25 cellular contexts compared by ENCODE assay signal in genomic region chr13:57843555-57843954, GRCh38.
"Had no signal": no experiment of that assay in that cellular context is flagged by ENCODE, and none has a peak within 500 bp of the region (broad histone marks: within the 10 kb centered on the region; RNA-seq: fewer than 3 reads in every experiment).

No MANE protein-coding gene starts in this region.

- H3K9ac ChIP-seq: neural progenitor cell, parathyroid adenoma had no signal

- H3K27ac ChIP-seq: neural progenitor cell, ovary, parathyroid adenoma, psoas muscle, right lobe of liver, sigmoid colon, suprapubic skin, testis, tibial artery, transverse colon, upper lobe of right lung, uterus had no signal

- H3K4me3 ChIP-seq: neural progenitor cell, ovary, psoas muscle, right lobe of liver, sigmoid colon, suprapubic skin, testis, tibial artery, transverse colon, upper lobe of right lung, uterus had no signal

- H2AFZ ChIP-seq: neural progenitor cell, parathyroid adenoma had no signal

- H3K36me3 ChIP-seq: neural progenitor cell, ovary, right lobe of liver, sigmoid colon, suprapubic skin, tibial artery, transverse colon, upper lobe of right lung, uterus had no signal

- H3K4me1 ChIP-seq: neural progenitor cell, parathyroid adenoma, psoas muscle, right lobe of liver, sigmoid colon, suprapubic skin, testis, tibial artery, transverse colon, upper lobe of right lung, uterus had no signal

- H3K79me2 ChIP-seq: parathyroid adenoma had no signal

- H3K9me3 ChIP-seq: ovary, right lobe of liver, testis, uterus had no signal

- DNase-seq: natural killer cell; occipital lobe; ovary; posterior cingulate gyrus; psoas muscle; right cardiac atrium; right lobe of liver; sigmoid colon; small intestine; stimulated activated CD4-positive, alpha-beta T cell treated with anti-CD3 and anti-CD28 coated beads, Interleukin-1b, Interleukin-23, amount 100 ng/mL, for 48 hours; stimulated activated CD4-positive, alpha-beta T cell treated with anti-CD3 and anti-CD28 coated beads, Interleukin-4, amount 100 ng/mL, for 1 hour; stimulated activated CD4-positive, alpha-beta T cell treated with anti-CD3 and anti-CD28 coated beads, Interleukin-4, amount 100 ng/mL, for 4 hours; stimulated activated CD8-positive, alpha-beta memory T cell treated with anti-CD3 and anti-CD28 coated beads, Interleukin-4, amount 100 ng/mL, for 48 hours; stimulated activated naive CD4-positive, alpha-beta T cell; stimulated activated naive CD8-positive, alpha-beta T cell treated with anti-CD3 and anti-CD28 coated beads, Interleukin-15, amount 100 ng/mL, for 72 hours; stimulated activated naive CD8-positive, alpha-beta T cell treated with anti-CD3 and anti-CD28 coated beads, Interleukin-15, Interleukin-2, amounts not matched to agents 100 U/mL and 50 U/mL, for 24 hours; substantia nigra; testis; tibial artery; transverse colon; upper lobe of right lung; uterus had no signal

- H3K27me3 ChIP-seq: neural progenitor cell, ovary, right lobe of liver, sigmoid colon, suprapubic skin, testis, tibial artery, transverse colon, upper lobe of right lung, uterus had no signal

- H3K4me2 ChIP-seq: neural progenitor cell had no signal
